Comparison of ENCODE assay signal across 10 cellular contexts in genomic region chr6:31733734-31734133, GRCh38. TPM values are rescaled to one million over a fixed set of nuclear protein-coding genes. Genes with fewer than 3 reads are reported as not detected.
DNase-seq lines count a peak whose midpoint lies in the region; ATAC-seq and TF ChIP-seq lines count a peak whose summit lies in the region.
"Had no signal": no experiment of that assay in that cellular context is flagged by ENCODE, and none has a peak within 500 bp of the region (broad histone marks: within the 10 kb centered on the region; RNA-seq: fewer than 3 reads in every experiment).

No MANE protein-coding gene starts in this region.

- peak overlapping the region; percentile 97; the same call in 1 of the 2 replicates for H3K9ac ChIP-seq in SK-N-SH

- 94% methylated on average over 4 of the region's 4 CpGs for WGBS in SK-N-SH (ENCODE audit: low lambda C conversion rate)
- 78 to 85% (median 83%) methylated on average over 4 of the region's 4 CpGs for WGBS in spleen, 5 donors

- H3K4me1 ChIP-seq in SK-N-SH (ENCODE audit: control insufficient read depth in 1 of 2, insufficient read depth in 2 of 2, low read depth in 1 of 2, low read length in 1 of 2) (peaks cover 25 to 38% of the 10 kb centered on the region in 2 experiments; a peak in 3 of 4 replicates), spleen (peaks cover 52 to 89% (median 81%) of the 10 kb centered on the region in 6 donors)
- peaks cover 50% of the 10 kb centered on the region for H3K4me1 ChIP-seq in effector memory CD4-positive, alpha-beta T cell (ENCODE audit: control insufficient read depth, insufficient read depth, low read length, poor library complexity, severe bottlenecking)

- ATAC-seq in SK-N-SH treated with all-trans-retinoic acid at 6 μM for 48 hours, result no peak
- no peak for ATAC-seq in GM19023 (IDR thresholded peaks at IDR 0.05; ENCODE audit: unreplicated experiment)

- TF ChIP-seq RAD21 in SK-N-SH (IDR thresholded peaks at IDR 0.05; ENCODE audit: low read length), result no peak

- intact Hi-C loops in spleen (cut with DNase I; ENCODE audit: low total_unique reads), result loop anchor here (10.0 kb wide), 2 partner anchors 61 to 91 kb away; partner anchors contain the start of genes HSPA1B and VARS1

- H3K27me3 ChIP-seq in SK-N-SH (ENCODE audit: insufficient read depth) (no peaks in the 10 kb centered on the region), spleen (replicated peaks in 1 of 7) (no peaks in the 10 kb centered on the region)
- H3K27me3 ChIP-seq in effector memory CD4-positive, alpha-beta T cell (replicated peaks; ENCODE audit: control insufficient read depth, insufficient read depth, low read length, poor library complexity, severe bottlenecking), result no peaks in the 10 kb centered on the region

- TF ChIP-seq POLR2A in spleen (IDR thresholded peaks at IDR 0.05), result no peak

- peaks cover 26% of the 10 kb centered on the region for H4K20me1 ChIP-seq in SK-N-SH (ENCODE audit: insufficient read depth)

- H3K36me3 ChIP-seq in SK-N-SH (replicated peaks in 1 of 2; ENCODE audit: control insufficient read depth in 1 of 2, insufficient read depth in 2 of 2, low read length in 1 of 2) (peaks cover 26 to 39% of the 10 kb centered on the region in 2 experiments), spleen (peaks cover 7 to 43% (median 38%) of the 10 kb centered on the region in 6 donors)
- peaks cover 21% of the 10 kb centered on the region for H3K36me3 ChIP-seq in effector memory CD4-positive, alpha-beta T cell (ENCODE audit: control insufficient read depth, insufficient read depth, low read length)

- no peak overlapping the region for H2AFZ ChIP-seq in SK-N-SH (ENCODE audit: low read depth)

- H3K4me3 ChIP-seq in SK-N-SH (ENCODE audit: low read depth in 2 of 2, low read length in 1 of 2), result peak overlapping the region in 1 of 2 experiments; percentile 86; a peak in 1 of 4 replicates
- no peak overlapping the region for H3K4me3 ChIP-seq in effector memory CD4-positive, alpha-beta T cell (ENCODE audit: insufficient read depth, low read depth, low read length, poor library complexity, severe bottlenecking)
- H3K4me3 ChIP-seq in spleen, result peak overlapping the region in 7 of 8 donors; percentile 80 to 95 (median 86)

- H3K9me3 ChIP-seq in SK-N-SH (no peaks in the 10 kb centered on the region), spleen (no peaks in the 10 kb centered on the region)
- no peaks in the 10 kb centered on the region for H3K9me3 ChIP-seq in effector memory CD4-positive, alpha-beta T cell (ENCODE audit: control insufficient read depth, low read length)

- TF ChIP-seq CTCF in SK-N-SH (IDR thresholded peaks at IDR 0.05) (no peak), spleen (IDR thresholded peaks at IDR 0.05 in 8 of 11, conservative IDR thresholded peaks at IDR 0.05 in 3 of 11) (no peak)

- peak overlapping the region in 1 of 2 experiments; percentile 88; a peak in 2 of 4 replicates for H3K27ac ChIP-seq in SK-N-SH (ENCODE audit: low read depth in 2 of 2, low read length in 1 of 2)
- H3K27ac ChIP-seq in effector memory CD4-positive, alpha-beta T cell (ENCODE audit: insufficient read depth, low read length, poor library complexity, severe bottlenecking), result peak overlapping the region; percentile 85
- peak overlapping the region in 7 of 8 donors; percentile 29 to 99 (median 96) for H3K27ac ChIP-seq in spleen

- TF ChIP-seq EP300 in SK-N-SH (IDR thresholded peaks at IDR 0.05; ENCODE audit: borderline replicate concordance in 1 of 2, low read depth in 1 of 2, low read length in 1 of 2), result no peak

- H3F3A ChIP-seq in SK-N-SH (replicated peaks; ENCODE audit: insufficient read depth), result peaks cover 65% of the 10 kb centered on the region

- POLR2A ChIA-PET in SK-N-SH (lab: Yijun Ruan, JAX), result no interaction called here

- H3K4me2 ChIP-seq in SK-N-SH, result peak overlapping the region; percentile 99

- no peak for DNase-seq in SK-N-SH
- no peak for DNase-seq in effector memory CD4-positive, alpha-beta T cell
- peak; percentile 44 for DNase-seq in spleen
- no peak for DNase-seq in NCI-H748 treated with DMSO at 0.1 percent for 48 hours (lab: John Stamatoyannopoulos, UW)
- DNase-seq: activated gamma-delta T cell, NCI-H2171 had no signal

- H3K79me2 ChIP-seq in SK-N-SH (ENCODE audit: insufficient read depth), result peaks cover 69% of the 10 kb centered on the region

- CTCF ChIA-PET in SK-N-SH (lab: Yijun Ruan, JAX), result interaction anchor here (0.7 to 7.3 kb wide), 2 partner anchors 97 to 188 kb away, joined by 3 to 45 read pairs; partner anchors contain the start of gene ATP6V1G2

- H3K9me2 ChIP-seq in SK-N-SH, result no peaks in the 10 kb centered on the region

TF ChIP-seq in SK-N-SH, 30 proteins besides CTCF, POLR2A, EP300 and RAD21:
- TF ChIP-seq TAF1 (IDR thresholded peaks at IDR 0.05; ENCODE audit: borderline replicate concordance, low read depth, low read length), result no peak

TF ChIP-seq in SK-N-SH treated with all-trans-retinoic acid at 6 μM for 48 hours, 23 proteins besides CTCF, POLR2A, EP300 and RAD21 (continues in another document):
- no peak for TF ChIP-seq ESRRG (CRISPR knock-in tag; IDR thresholded peaks at IDR 0.05)
- TF ChIP-seq TSHZ2 (CRISPR knock-in tag; IDR thresholded peaks at IDR 0.05), result no peak
- TF ChIP-seq CSRNP3 (CRISPR knock-in tag; IDR thresholded peaks at IDR 0.05), result no peak
- no peak for TF ChIP-seq GLIS3 (CRISPR knock-in tag; IDR thresholded peaks at IDR 0.05)
- TF ChIP-seq ISL1 (CRISPR knock-in tag; IDR thresholded peaks at IDR 0.05), result no peak
- TF ChIP-seq OSR1 (CRISPR knock-in tag; IDR thresholded peaks at IDR 0.05), result no peak
- TF ChIP-seq ZFP3 (CRISPR knock-in tag; IDR thresholded peaks at IDR 0.05), result no peak
- no peak for TF ChIP-seq SNAI2 (CRISPR knock-in tag; IDR thresholded peaks at IDR 0.05)
- no peak for TF ChIP-seq ZFP30 (CRISPR knock-in tag; IDR thresholded peaks at IDR 0.05)
- TF ChIP-seq TCF4 (CRISPR knock-in tag; IDR thresholded peaks at IDR 0.05; ENCODE audit: borderline replicate concordance), result no peak
- no peak for TF ChIP-seq ZNF8 (CRISPR knock-in tag; IDR thresholded peaks at IDR 0.05)
- TF ChIP-seq ZC3H10 (CRISPR knock-in tag; IDR thresholded peaks at IDR 0.05), result no peak

RNA-seq across cellular contexts. Expression of gene CLIC1, which starts 2.6 kb away (rescaled TPM):
- polyA plus RNA-seq in SK-N-SH (2012; rRNA removed) (520 and 569 TPM in 2 replicates), spleen (100 to 1,000 TPM; 321 to 447 (median 388) TPM)
- 391 and 518 TPM in 2 replicates for polyA plus RNA-seq in SK-N-SH (2012; cell fraction: cytosol; rRNA removed)
- 233 and 286 TPM in 2 replicates for polyA plus RNA-seq in SK-N-SH (2012; cell fraction: nucleus; rRNA removed)
- total RNA-seq in spleen, result 100 to 1,000 TPM; 296 to 392 (median 326) TPM

RNA-seq across cellular contexts. Expression of gene DDAH2, which starts 4.6 kb away (rescaled TPM):
- polyA plus RNA-seq in SK-N-SH (2012; rRNA removed) (147 and 180 TPM in 2 replicates), spleen (10 to 100 TPM; 67.1 to 84.7 (median 81.0) TPM)
- polyA plus RNA-seq in SK-N-SH (2012; cell fraction: cytosol; rRNA removed), result 91.7 and 126 TPM in 2 replicates
- polyA plus RNA-seq in SK-N-SH (2012; cell fraction: nucleus; rRNA removed), result 130 and 185 TPM in 2 replicates
- total RNA-seq in spleen, result 100 to 1,000 TPM in 1 of 7 donors, 10 to 100 TPM in 6; 63.0 to 116 (median 72.3) TPM

RNA-seq across cellular contexts. Expression of gene MSH5, which starts 6.1 kb away (rescaled TPM):
- polyA plus RNA-seq in SK-N-SH (2012; rRNA removed) (16.0 and 19.5 TPM in 2 replicates), spleen (10 to 100 TPM; 11.2 to 26.7 (median 23.1) TPM)
- polyA plus RNA-seq in SK-N-SH (2012; cell fraction: cytosol; rRNA removed), result 4.2 and 5.4 TPM in 2 replicates
- polyA plus RNA-seq in SK-N-SH (2012; cell fraction: nucleus; rRNA removed), result 143 and 155 TPM in 2 replicates
- 10 to 100 TPM; 20.2 to 35.2 (median 27.6) TPM for total RNA-seq in spleen

RNA-seq across cellular contexts. Expression of gene MPIG6B, which starts 10.6 kb away (rescaled TPM):
- polyA plus RNA-seq in SK-N-SH (2012; rRNA removed), result not detected in 2 replicates
- polyA plus RNA-seq in SK-N-SH (2012; cell fraction: cytosol; rRNA removed), result not detected in 2 replicates
- not detected in 2 replicates for polyA plus RNA-seq in SK-N-SH (2012; cell fraction: nucleus; rRNA removed)
- total RNA-seq in spleen, result 10 to 100 TPM in 4 of 7 donors, 1 to 10 TPM in 3; 7.9 to 15.1 (median 10.6) TPM
- polyA plus RNA-seq in spleen, result under 1 TPM; 0.46 to 0.61 (median 0.48) TPM
- total RNA-seq: A172 had no signal
- polyA plus RNA-seq: neural cell had no signal

RNA-seq across cellular contexts. Expression of gene LY6G6C, which starts 12.2 kb away (rescaled TPM):
- polyA plus RNA-seq in SK-N-SH (2012; rRNA removed), result 0.08 TPM in 1 of 2 replicates, not detected in the other
- polyA plus RNA-seq in SK-N-SH (2012; cell fraction: cytosol; rRNA removed), result not detected in 2 replicates
- 0.36 and 0.37 TPM in 2 replicates for polyA plus RNA-seq in SK-N-SH (2012; cell fraction: nucleus; rRNA removed)
- under 1 TPM in 2 of 7 donors, not detected in 5; 0.49 to 0.77 TPM for total RNA-seq in spleen
- polyA plus RNA-seq in spleen, result not detected
- total RNA-seq: A172 had no signal
